17 cellular contexts compared by ENCODE assay signal in genomic region chr10:31623466-31623865, GRCh38.
DNase-seq lines count a peak whose midpoint lies in the region; ATAC-seq, FAIRE-seq and TF ChIP-seq lines count a peak whose summit lies in the region.
"Had no signal": no experiment of that assay in that cellular context is flagged by ENCODE, and none has a peak within 500 bp of the region (broad histone marks: within the 10 kb centered on the region; RNA-seq: fewer than 3 reads in every experiment).

No MANE protein-coding gene starts in this region.

- H3K9ac ChIP-seq in mesenchymal stem cell (ENCODE audit: low read length) (peak overlapping the region; percentile 65), subcutaneous abdominal adipose tissue (ENCODE audit: low read length in 5 of 5) (no peak overlapping the region)

- peaks cover 46% of the 10 kb centered on the region for H3K4me1 Mint-ChIP-seq in HFFc6 (ENCODE audit: low read depth)

- H3K27me3 Mint-ChIP-seq in HFFc6 (ENCODE audit: insufficient read depth), result no peaks in the 10 kb centered on the region

- WGBS in mesenchymal stem cell, result 95% methylated on average over 3 of the region's 3 CpGs

- H3K27ac ChIP-seq in mesenchymal stem cell (ENCODE audit: low read length, poor library complexity, severe bottlenecking), result no peak overlapping the region
- H3K27ac ChIP-seq in subcutaneous abdominal adipose tissue (ENCODE audit: low read depth, low read length), result peak overlapping the region; percentile 45

- H3K4me3 ChIP-seq in mesenchymal stem cell (ENCODE audit: insufficient read depth in 1 of 2, low read depth in 1 of 2, low read length in 2 of 2) (no peak overlapping the region), subcutaneous abdominal adipose tissue (ENCODE audit: low read depth in 1 of 5, low read length in 5 of 5) (no peak overlapping the region)

- no peaks in the 10 kb centered on the region for H3K36me3 ChIP-seq in mesenchymal stem cell (ENCODE audit: control insufficient read depth in 1 of 2, insufficient read depth in 2 of 2, low read depth in 1 of 2, low read length in 2 of 2)
- no peaks in the 10 kb centered on the region for H3K36me3 ChIP-seq in subcutaneous abdominal adipose tissue (ENCODE audit: control insufficient read depth in 5 of 5, insufficient read depth in 5 of 5, low read length in 5 of 5)

- no peak overlapping the region for H2BK120ac ChIP-seq in mesenchymal stem cell (ENCODE audit: low read depth, low read length)

- TF ChIP-seq CTCF in HFFc6 (IDR thresholded peaks at IDR 0.05), result no peak

- H2AK5ac ChIP-seq in mesenchymal stem cell (ENCODE audit: low read length, severe bottlenecking), result no peak overlapping the region

- FAIRE-seq in endometrium (lab: Jason Lieb, UNC), result peak; percentile 31
- FAIRE-seq: GM12891 had no signal

- H3K4ac ChIP-seq in mesenchymal stem cell (ENCODE audit: low read depth in 1 of 2, low read length in 2 of 2), result no peak overlapping the region

- peak overlapping the region; percentile 14; the same call in 1 of the 2 replicates for H3K4me3 Mint-ChIP-seq in HFFc6
- H3K4me3 Mint-ChIP-seq: CD14-positive monocyte had no signal

- H2BK5ac ChIP-seq in mesenchymal stem cell (ENCODE audit: low read depth, low read length, poor library complexity, severe bottlenecking), result no peak overlapping the region

- no peak overlapping the region for H4K91ac ChIP-seq in mesenchymal stem cell (ENCODE audit: low read length)

- peak; percentile 58 for DNase-seq in HFFc6
- no peak for DNase-seq in mesenchymal stem cell
- no peak for DNase-seq in AG08396 (ENCODE audit: low spot score)
- no peak for DNase-seq in activated CD8-positive, alpha-beta memory T cell treated with anti-CD3 and anti-CD28 coated beads for 24 hours
- no peak for DNase-seq in A172 (ENCODE audit: low spot score)
- DNase-seq: activated CD4-positive, alpha-beta T cell treated with anti-CD3 and anti-CD28 coated beads, Interleukin-2, amount 50 U/mL, for 1 hour; activated T-cell treated with anti-CD3 and anti-CD28 coated beads, Interleukin-2, amount 50 U/mL, for 48 hours; DND-41; NCI-H1930; NCI-H526 treated with DMSO at 0.1 percent for 48 hours; stimulated activated naive CD4-positive, alpha-beta T cell; T1000 had no signal

- H3K36me3 Mint-ChIP-seq in HFFc6 (ENCODE audit: low read depth), result peaks cover 32% of the 10 kb centered on the region
- H3K36me3 Mint-ChIP-seq: CD14-positive monocyte had no signal

- H2BK15ac ChIP-seq in mesenchymal stem cell (ENCODE audit: low read depth, poor library complexity, severe bottlenecking), result no peak overlapping the region

- H3K9me3 Mint-ChIP-seq in HFFc6, result peaks cover 33% of the 10 kb centered on the region

- H3K18ac ChIP-seq in mesenchymal stem cell (ENCODE audit: low read depth in 1 of 2, low read length in 2 of 2), result no peak overlapping the region

- H3K79me1 ChIP-seq in mesenchymal stem cell (replicated peaks; ENCODE audit: low read length, poor library complexity, severe bottlenecking), result no peaks in the 10 kb centered on the region

- H3K9me3 ChIP-seq in mesenchymal stem cell (ENCODE audit: control insufficient read depth, low read length) (peaks cover 28% of the 10 kb centered on the region), subcutaneous abdominal adipose tissue (ENCODE audit: control insufficient read depth in 5 of 5, low read length in 5 of 5) (peaks cover 0 to 5% (median 2%) of the 10 kb centered on the region in 5 donors)

- no peak overlapping the region for H2BK12ac ChIP-seq in mesenchymal stem cell (ENCODE audit: low read length in 2 of 2)

- H3K4me2 ChIP-seq in mesenchymal stem cell (ENCODE audit: low read length, poor library complexity, severe bottlenecking), result no peak overlapping the region

- H3K27ac Mint-ChIP-seq in HFFc6, result peak overlapping the region; percentile 54; the same call in 1 of the 2 replicates

- H4K8ac ChIP-seq in mesenchymal stem cell (ENCODE audit: low read length), result no peak overlapping the region

- H3K14ac ChIP-seq in mesenchymal stem cell (ENCODE audit: low read length in 2 of 2), result no peak overlapping the region

- H3K27me3 ChIP-seq in mesenchymal stem cell (ENCODE audit: control insufficient read depth in 1 of 2, insufficient read depth in 1 of 2, low read length in 2 of 2) (no peaks in the 10 kb centered on the region), subcutaneous abdominal adipose tissue (ENCODE audit: control insufficient read depth in 5 of 5, insufficient read depth in 4 of 5, low read length in 5 of 5) (no peaks in the 10 kb centered on the region)

- H3K23ac ChIP-seq in mesenchymal stem cell (ENCODE audit: low read length in 2 of 2), result no peak overlapping the region

- H2AFZ ChIP-seq in mesenchymal stem cell (ENCODE audit: low read depth, low read length), result no peak overlapping the region

- H3K4me1 ChIP-seq in mesenchymal stem cell (ENCODE audit: control insufficient read depth, insufficient read depth, low read depth, low read length), result peaks cover 6% of the 10 kb centered on the region
- H3K4me1 ChIP-seq in subcutaneous abdominal adipose tissue (ENCODE audit: control insufficient read depth in 5 of 5, insufficient read depth in 5 of 5, low read length in 5 of 5), result peaks cover 8 to 42% (median 37%) of the 10 kb centered on the region in 5 donors

- no peak for ATAC-seq in HG03045 (IDR thresholded peaks at IDR 0.05; ENCODE audit: unreplicated experiment)
